19 cellular contexts compared by ENCODE assay signal in genomic region chr3:70963412-70963811, GRCh38.
A peak's percentile ranks its signal among the peaks of the same experiment; 100 is the strongest.
DNase-seq lines count a peak whose midpoint lies in the region; ATAC-seq and TF ChIP-seq lines count a peak whose summit lies in the region.
"Had no signal": no experiment of that assay in that cellular context is flagged by ENCODE, and none has a peak within 500 bp of the region (broad histone marks: within the 10 kb centered on the region; RNA-seq: fewer than 3 reads in every experiment).

No MANE protein-coding gene starts in this region.

- no peak for DNase-seq in activated T-cell treated with anti-CD3 and anti-CD28 coated beads, Interleukin-2, amount 50 U/mL, for 24 hours
- no peak for DNase-seq in activated T-cell treated with anti-CD3 and anti-CD28 coated beads, Interleukin-2, amount 50 U/mL, for 48 hours
- DNase-seq in glomerular visceral epithelial cell (ENCODE audit: extremely low spot score) (peak; percentile 15), mammary epithelial cell (no peak), mesendoderm (no peak), tibial artery (no peak)
- no peak for DNase-seq in stimulated activated naive B cell treated with anti-CD40 and anti-IgM and Interleukin-4, amounts not matched to agents 10 μg/mL and 1 μg/mL and 100 μg/mL, for 72 hours
- DNase-seq: activated gamma-delta T cell; COR-L47; erythroblast; GF-D8; heart right ventricle; left colon; NCI-H2081; right cardiac atrium; SIG-M5; stimulated activated CD4-positive, alpha-beta T cell treated with anti-CD3 and anti-CD28 coated beads, Interleukin-2, amount 100 ng/mL, for 48 hours; upper lobe of right lung had no signal

- ATAC-seq in activated T-helper 17 cell treated with anti-CD3 and anti-CD28 coated beads, Interleukin-2, amount 50 U/mL, for 72 hours (replicated peaks): no peak
- no peak for ATAC-seq in stimulated activated naive B cell treated with anti-CD40 and anti-IgM and Interleukin-4, amounts not matched to agents 10 μg/mL and 1 μg/mL and 100 μg/mL, for 72 hours (replicated peaks)
- ATAC-seq: heart right ventricle, left colon, right cardiac atrium, upper lobe of right lung had no signal

- H3K27me3 ChIP-seq in mammary epithelial cell (ENCODE audit: insufficient read depth, low read length) (no peaks in the 10 kb centered on the region), mesendoderm (ENCODE audit: insufficient read depth, low read length, poor library complexity) (no peaks in the 10 kb centered on the region), tibial artery (no peaks in the 10 kb centered on the region)
- H3K27me3 ChIP-seq: heart right ventricle, upper lobe of right lung had no signal

- H3K4me1 ChIP-seq in mammary epithelial cell (ENCODE audit: insufficient read depth, low read length) (no peaks in the 10 kb centered on the region), mesendoderm (ENCODE audit: control insufficient read depth, low read depth, low read length) (no peaks in the 10 kb centered on the region), tibial artery (peaks cover 0 to 16% (median 7%) of the 10 kb centered on the region in 4 donors)
- H3K4me1 ChIP-seq: upper lobe of right lung had no signal

- no peak overlapping the region for H4K8ac ChIP-seq in mesendoderm (ENCODE audit: low read depth, low read length)

- H2AFZ ChIP-seq in mammary epithelial cell (ENCODE audit: low read depth, low read length): no peak overlapping the region

- H3K4me3 Mint-ChIP-seq in activated T-cell treated with anti-CD3 and anti-CD28 coated beads, Interleukin-2, amount 50 U/mL, for 24 hours: no peak overlapping the region
- H3K4me3 Mint-ChIP-seq in activated T-helper 17 cell treated with anti-CD3 and anti-CD28 coated beads, Interleukin-2, amount 50 U/mL, for 72 hours: no peak overlapping the region
- no peak overlapping the region for H3K4me3 Mint-ChIP-seq in stimulated activated naive B cell treated with anti-CD40 and anti-IgM and Interleukin-4, amounts not matched to agents 10 μg/mL and 1 μg/mL and 100 μg/mL, for 72 hours

- no peak overlapping the region for H3K18ac ChIP-seq in mesendoderm (ENCODE audit: low read length)

- peaks cover 12% of the 10 kb centered on the region for H3K36me3 ChIP-seq in mammary epithelial cell (ENCODE audit: insufficient read depth, low read length)
- no peaks in the 10 kb centered on the region for H3K36me3 ChIP-seq in mesendoderm (ENCODE audit: control insufficient read depth, insufficient read depth, low read length)
- peaks cover 37 to 83% (median 76%) of the 10 kb centered on the region in 3 donors for H3K36me3 ChIP-seq in tibial artery

- TF ChIP-seq CTCF in mammary epithelial cell (conservative IDR thresholded peaks at IDR 0.05 in 1 of 2, IDR thresholded peaks at IDR 0.05 in 1 of 2; ENCODE audit: extremely low read depth in 1 of 2, insufficient read depth in 1 of 2, low read depth in 1 of 2, low read length in 2 of 2) (no peak), tibial artery (IDR thresholded peaks at IDR 0.05) (no peak)

- dilution Hi-C loops in mammary epithelial cell (cut with HindIII; ENCODE audit: low sequenced_read_pairs): no loop called here

- H3K79me2 ChIP-seq in mammary epithelial cell (ENCODE audit: insufficient read depth, low read length): no peaks in the 10 kb centered on the region
- no peaks in the 10 kb centered on the region for H3K79me2 ChIP-seq in mesendoderm (ENCODE audit: control insufficient read depth, insufficient read depth, low read length)

- H2AK5ac ChIP-seq in mesendoderm (ENCODE audit: low read length): no peak overlapping the region

- intact Hi-C loops in mammary epithelial cell (cut with micrococcal nuclease): no loop called here
- intact Hi-C loops in tibial artery (cut with DNase I; ENCODE audit: low total_unique reads): no loop called here

- no peak overlapping the region for H2BK15ac ChIP-seq in mesendoderm (replicated peaks; ENCODE audit: low read depth)

- H3K27me3 Mint-ChIP-seq in activated T-cell treated with anti-CD3 and anti-CD28 coated beads, Interleukin-2, amount 50 U/mL, for 24 hours: no peaks in the 10 kb centered on the region
- H3K27me3 Mint-ChIP-seq in activated T-helper 17 cell treated with anti-CD3 and anti-CD28 coated beads, Interleukin-2, amount 50 U/mL, for 72 hours: no peaks in the 10 kb centered on the region
- H3K27me3 Mint-ChIP-seq in stimulated activated naive B cell treated with anti-CD40 and anti-IgM and Interleukin-4, amounts not matched to agents 10 μg/mL and 1 μg/mL and 100 μg/mL, for 72 hours: no peaks in the 10 kb centered on the region

- no peak overlapping the region for H2BK120ac ChIP-seq in mesendoderm (ENCODE audit: low read depth, low read length)

- H3K36me3 Mint-ChIP-seq in activated T-cell treated with anti-CD3 and anti-CD28 coated beads, Interleukin-2, amount 50 U/mL, for 24 hours (ENCODE audit: low read depth): peaks cover 96% of the 10 kb centered on the region
- H3K36me3 Mint-ChIP-seq in activated T-helper 17 cell treated with anti-CD3 and anti-CD28 coated beads, Interleukin-2, amount 50 U/mL, for 72 hours (ENCODE audit: low read depth): peaks cover 100% of the 10 kb centered on the region
- H3K36me3 Mint-ChIP-seq in stimulated activated naive B cell treated with anti-CD40 and anti-IgM and Interleukin-4, amounts not matched to agents 10 μg/mL and 1 μg/mL and 100 μg/mL, for 72 hours: peaks cover 44 to 57% of the 10 kb centered on the region in 2 donors

- no peak overlapping the region for H3K4me3 ChIP-seq in mammary epithelial cell (replicated peaks in 1 of 3; ENCODE audit: insufficient read depth in 1 of 3, low read depth in 2 of 3, low read length in 3 of 3)
- H3K4me3 ChIP-seq in mesendoderm (ENCODE audit: low read length): no peak overlapping the region
- no peak overlapping the region for H3K4me3 ChIP-seq in tibial artery
- H3K4me3 ChIP-seq: heart right ventricle, upper lobe of right lung had no signal

- peaks cover 14% of the 10 kb centered on the region for H3K4me1 Mint-ChIP-seq in activated T-cell treated with anti-CD3 and anti-CD28 coated beads, Interleukin-2, amount 50 U/mL, for 24 hours (ENCODE audit: low read depth)
- H3K4me1 Mint-ChIP-seq in activated T-helper 17 cell treated with anti-CD3 and anti-CD28 coated beads, Interleukin-2, amount 50 U/mL, for 72 hours: no peaks in the 10 kb centered on the region
- no peaks in the 10 kb centered on the region for H3K4me1 Mint-ChIP-seq in stimulated activated naive B cell treated with anti-CD40 and anti-IgM and Interleukin-4, amounts not matched to agents 10 μg/mL and 1 μg/mL and 100 μg/mL, for 72 hours

- no peaks in the 10 kb centered on the region for H3K9me3 Mint-ChIP-seq in activated T-cell treated with anti-CD3 and anti-CD28 coated beads, Interleukin-2, amount 50 U/mL, for 24 hours
- no peaks in the 10 kb centered on the region for H3K9me3 Mint-ChIP-seq in activated T-helper 17 cell treated with anti-CD3 and anti-CD28 coated beads, Interleukin-2, amount 50 U/mL, for 72 hours
- no peaks in the 10 kb centered on the region for H3K9me3 Mint-ChIP-seq in stimulated activated naive B cell treated with anti-CD40 and anti-IgM and Interleukin-4, amounts not matched to agents 10 μg/mL and 1 μg/mL and 100 μg/mL, for 72 hours

- no peak overlapping the region for H3K23ac ChIP-seq in mesendoderm (ENCODE audit: low read length)

- H3K9ac ChIP-seq in mammary epithelial cell (ENCODE audit: insufficient read depth, low read length): no peak overlapping the region
- H3K9ac ChIP-seq in mesendoderm (ENCODE audit: low read length): no peak overlapping the region

- H3K9me3 ChIP-seq in mammary epithelial cell (replicated peaks; ENCODE audit: insufficient read depth, low read length): no peaks in the 10 kb centered on the region
- no peaks in the 10 kb centered on the region for H3K9me3 ChIP-seq in tibial artery
- H3K9me3 ChIP-seq: heart right ventricle, upper lobe of right lung had no signal

- no TSS peak for BruUV-seq in mammary epithelial cell (replicated peaks; lab: Mats Ljungman, UMichigan)

- H3K4ac ChIP-seq in mesendoderm (ENCODE audit: low read depth, low read length): no peak overlapping the region

- no peaks in the 10 kb centered on the region for H3K79me1 ChIP-seq in mesendoderm (ENCODE audit: low read length)

- CTCF ChIA-PET in mammary epithelial cell (lab: Charles Lee; ENCODE audit: low non-redundant PET): no interaction called here

- H3K56ac ChIP-seq in mesendoderm (ENCODE audit: low read length): no peak overlapping the region

- 95% methylated on average over 6 of the region's 6 CpGs for WGBS in mammary epithelial cell (ENCODE audit: low coverage, missing lambda C conversion rate)
- no CpG with 5 or more reads among the region's 6 CpGs for WGBS in mesendoderm (ENCODE audit: extremely low coverage, insufficient coverage, low lambda C conversion rate)

- no peak overlapping the region for H4K5ac ChIP-seq in mesendoderm (ENCODE audit: low read length)

- in situ Hi-C loops in mammary epithelial cell (cut with MboI; ENCODE audit: low sequenced_read_pairs in 2 of 2): no loop called here

- peak overlapping the region; percentile 72 for H3K27ac Mint-ChIP-seq in activated T-cell treated with anti-CD3 and anti-CD28 coated beads, Interleukin-2, amount 50 U/mL, for 24 hours
- H3K27ac Mint-ChIP-seq in activated T-helper 17 cell treated with anti-CD3 and anti-CD28 coated beads, Interleukin-2, amount 50 U/mL, for 72 hours: peak overlapping the region; percentile 33
- H3K27ac Mint-ChIP-seq in stimulated activated naive B cell treated with anti-CD40 and anti-IgM and Interleukin-4, amounts not matched to agents 10 μg/mL and 1 μg/mL and 100 μg/mL, for 72 hours: peak overlapping the region; percentile 84

- H4K20me1 ChIP-seq in mammary epithelial cell (ENCODE audit: insufficient read depth, low read length): no peaks in the 10 kb centered on the region

- H3K4me2 ChIP-seq in mammary epithelial cell (ENCODE audit: insufficient read depth, low read depth, low read length): no peak overlapping the region
- no peak overlapping the region for H3K4me2 ChIP-seq in mesendoderm (ENCODE audit: low read length)

- H3K27ac ChIP-seq in mammary epithelial cell (ENCODE audit: insufficient read depth, low read depth, low read length): no peak overlapping the region
- no peak overlapping the region for H3K27ac ChIP-seq in mesendoderm (ENCODE audit: low read depth, low read length)
- H3K27ac ChIP-seq in tibial artery: no peak overlapping the region
- H3K27ac ChIP-seq: heart right ventricle, upper lobe of right lung had no signal

- no peak overlapping the region for H2BK5ac ChIP-seq in mesendoderm (ENCODE audit: low read length)

Comparison
In these comparisons a context has a peak if more than half of its experiments do, and no peak if none do; other contexts are left out.
1. H3K27ac Mint-ChIP-seq: peak in every context shown above with its lines; median percentile 84 in stimulated activated naive B cell treated with anti-CD40 and anti-IgM and Interleukin-4, amounts not matched to agents 10 μg/mL and 1 μg/mL and 100 μg/mL, for 72 hours; 72 in activated T-cell treated with anti-CD3 and anti-CD28 coated beads, Interleukin-2, amount 50 U/mL, for 24 hours; 33 in activated T-helper 17 cell treated with anti-CD3 and anti-CD28 coated beads, Interleukin-2, amount 50 U/mL, for 72 hours.